8 cellular contexts compared by ENCODE assay signal in the genomic region with DNA sequence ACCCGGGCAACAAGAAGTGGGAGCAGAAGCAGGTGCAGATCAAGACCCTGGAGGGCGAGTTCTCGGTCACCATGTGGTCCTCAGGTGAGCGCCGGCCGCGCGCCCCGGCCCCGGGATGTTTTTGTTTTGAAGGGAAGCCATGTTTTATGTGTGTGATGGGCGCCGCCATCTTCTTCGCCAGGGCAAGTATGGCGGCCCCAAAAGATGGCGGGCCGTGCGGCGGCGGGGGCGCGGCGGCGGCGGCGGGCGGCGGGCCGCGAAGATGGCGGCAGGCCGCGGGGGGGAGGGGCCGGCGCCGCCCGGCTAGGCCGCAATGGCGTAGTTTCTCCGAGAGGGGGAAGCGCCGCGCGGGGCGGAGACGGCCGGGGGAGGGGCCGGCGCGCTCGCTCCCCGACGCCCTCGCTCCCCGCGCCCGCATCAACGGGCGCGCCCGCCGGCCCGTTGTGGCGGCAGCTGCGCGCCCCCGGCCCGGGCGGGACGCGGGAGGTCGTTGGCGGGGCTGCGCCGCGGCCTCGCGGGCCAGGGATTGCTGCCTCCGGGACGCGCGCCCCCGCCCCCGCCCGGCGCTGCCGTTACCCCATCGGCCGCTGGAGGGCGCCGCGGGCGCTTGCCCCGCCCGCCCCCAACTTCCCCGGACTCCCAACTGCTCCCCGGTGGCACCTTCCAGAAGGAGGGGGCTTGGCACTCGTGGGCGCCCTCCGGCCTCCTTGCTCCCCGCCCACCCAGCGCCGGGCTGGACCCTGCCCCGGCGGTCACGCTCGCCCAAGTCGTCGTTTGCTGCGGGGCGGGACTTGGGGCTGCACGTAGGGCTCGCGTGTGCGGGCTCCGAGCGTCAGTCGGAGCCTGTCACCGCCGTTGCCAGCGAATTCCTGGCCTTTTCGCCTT.
DNase-seq lines count a peak whose midpoint lies in the region; ATAC-seq and TF ChIP-seq lines count a peak whose summit lies in the region.

No MANE protein-coding gene starts in this region.

- H3K4me3 ChIP-seq in choroid plexus epithelial cell (ENCODE audit: low read depth, low read length), result peak overlapping the region; percentile 93

- ATAC-seq in GM18867 (IDR thresholded peaks at IDR 0.05; ENCODE audit: unreplicated experiment) (peak; percentile 35), HG03103 (IDR thresholded peaks at IDR 0.05; ENCODE audit: low read depth, unreplicated experiment) (peak; percentile 27)

- DNase-seq in ACHN, result peak; percentile 86
- peak; percentile 91 for DNase-seq in NCI-H2227 (lab: John Stamatoyannopoulos, UW; ENCODE audit: unreplicated experiment)
- peak; percentile 75 to 78 for DNase-seq in activated CD4-positive, alpha-beta T cell treated with anti-CD3 and anti-CD28 coated beads for 24 hours (ENCODE audit: low read depth in 2 of 2)
- DNase-seq in choroid plexus epithelial cell (ENCODE audit: low read depth), result peak; percentile 95
- peak; percentile 73 for DNase-seq in stimulated activated CD4-positive, alpha-beta T cell treated with anti-CD3 and anti-CD28 coated beads, Interleukin-1b, Interleukin-23, amount 100 ng/mL, for 1 hour (ENCODE audit: low read depth in 2 of 2)

- in situ Hi-C loops in ACHN (cut with HindIII; ENCODE audit: low pct_ligation_motif_present, low pct_unique_long_range_greater_than_20kb, low sequenced_read_pairs), result no loop called here

- peak; percentile 50 for TF ChIP-seq CTCF in choroid plexus epithelial cell (conservative IDR thresholded peaks at IDR 0.05; ENCODE audit: low read depth, low read length)

- H3K27me3 ChIP-seq in layer of hippocampus (ENCODE audit: control insufficient read depth, insufficient read depth, low read length), result no peaks in the 10 kb centered on the region

- peak overlapping the region; percentile 96 for H3K27ac ChIP-seq in layer of hippocampus (ENCODE audit: low read depth, low read length)

Comparison
In these comparisons a context has a peak if more than half of its experiments do, and no peak if none do; other contexts are left out.
1. Peak in every context shown above with its lines: DNase-seq, ATAC-seq, H3K4me3 ChIP-seq and H3K27ac ChIP-seq.